ENCODE assay signal across 25 cellular contexts in the genomic region with DNA sequence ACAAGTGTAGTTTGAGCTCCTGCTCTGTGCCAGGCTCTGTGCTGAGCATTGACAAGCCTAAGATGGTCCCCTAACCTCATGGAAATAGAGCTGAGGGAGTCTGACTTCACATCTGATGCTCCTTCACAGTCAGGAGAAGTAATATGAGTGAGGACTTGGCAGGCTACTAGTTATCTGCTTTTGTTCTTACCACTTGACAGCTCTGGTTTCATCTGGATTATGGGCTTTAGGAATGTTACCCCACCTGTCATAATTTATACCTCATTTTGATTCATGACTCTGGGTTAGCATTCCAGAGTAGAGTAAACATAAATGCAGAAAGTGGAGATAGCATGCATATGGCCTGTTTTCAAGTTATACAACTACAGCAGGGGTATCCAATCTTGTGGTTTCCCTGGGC. TPM values are rescaled to one million over a fixed set of nuclear protein-coding genes. Genes with fewer than 3 reads are reported as not detected.
DNase-seq lines count a peak whose midpoint lies in the region; ATAC-seq and TF ChIP-seq lines count a peak whose summit lies in the region.
"Had no signal": no experiment of that assay in that cellular context is flagged by ENCODE, and none has a peak within 500 bp of the region (broad histone marks: within the 10 kb centered on the region; RNA-seq: fewer than 3 reads in every experiment).

No MANE protein-coding gene starts in this region.

- no peaks in the 10 kb centered on the region for H3K79me2 ChIP-seq in mammary epithelial cell (ENCODE audit: insufficient read depth, low read length)
- no peaks in the 10 kb centered on the region for H3K79me2 ChIP-seq in fibroblast of lung (ENCODE audit: control insufficient read depth, insufficient read depth, low read length)

- H3K4me3 ChIP-seq in mammary epithelial cell (replicated peaks in 1 of 3; ENCODE audit: insufficient read depth in 1 of 3, low read depth in 2 of 3, low read length in 3 of 3) (no peak overlapping the region), fibroblast of lung (replicated peaks in 1 of 4; ENCODE audit: control extremely low read depth in 1 of 4, insufficient read depth in 1 of 4, low read depth in 3 of 4, low read length in 4 of 4) (no peak overlapping the region), gastroesophageal sphincter (no peak overlapping the region)
- H3K4me3 ChIP-seq: GM12878, spleen had no signal

- TF ChIP-seq CTCF in MCF 10A (IDR thresholded peaks at IDR 0.05; ENCODE audit: unreplicated experiment) (no peak), mammary epithelial cell (conservative IDR thresholded peaks at IDR 0.05 in 1 of 2, IDR thresholded peaks at IDR 0.05 in 1 of 2; ENCODE audit: extremely low read depth in 1 of 2, insufficient read depth in 1 of 2, low read depth in 1 of 2, low read length in 2 of 2) (no peak), RWPE1 (conservative IDR thresholded peaks at IDR 0.05; ENCODE audit: low read depth) (no peak), fibroblast of lung (conservative IDR thresholded peaks at IDR 0.05 in 1 of 2, IDR thresholded peaks at IDR 0.05 in 1 of 2; ENCODE audit: low read depth in 1 of 2, low read length in 2 of 2) (no peak), gastroesophageal sphincter (IDR thresholded peaks at IDR 0.05) (no peak)

- no peak for ATAC-seq in HG03457 (IDR thresholded peaks at IDR 0.05; ENCODE audit: unreplicated experiment)
- no peak for ATAC-seq in HG03469 (IDR thresholded peaks at IDR 0.05; ENCODE audit: unreplicated experiment)
- ATAC-seq in gastroesophageal sphincter, result no peak
- ATAC-seq: GM12878; left colon; stimulated activated memory B cell treated with anti-CD40 and anti-IgM and Interleukin-4, amounts not matched to agents 10 μg/mL and 1 μg/mL and 100 μg/mL, for 72 hours had no signal

- no TSS peak for BruUV-seq in MCF 10A (replicated peaks; lab: Mats Ljungman, UMichigan)
- no TSS peak for BruUV-seq in mammary epithelial cell (replicated peaks; lab: Mats Ljungman, UMichigan)

- H4K20me1 ChIP-seq in mammary epithelial cell (ENCODE audit: insufficient read depth, low read length) (no peaks in the 10 kb centered on the region), fibroblast of lung (ENCODE audit: control insufficient read depth, extremely low read depth, insufficient read depth, low read length) (no peaks in the 10 kb centered on the region)

- dilution Hi-C loops in mammary epithelial cell (cut with HindIII; ENCODE audit: low sequenced_read_pairs), result no loop called here

- H3K4me1 ChIP-seq in mammary epithelial cell (ENCODE audit: insufficient read depth, low read length) (no peaks in the 10 kb centered on the region), fibroblast of lung (ENCODE audit: control insufficient read depth, extremely low read depth, insufficient read depth, low read length) (no peaks in the 10 kb centered on the region), gastroesophageal sphincter (no peaks in the 10 kb centered on the region)
- H3K4me1 ChIP-seq: spleen had no signal

- CTCF ChIA-PET in MCF 10A (lab: Yijun Ruan, JAX) (interaction anchor here (1.0 to 1.5 kb wide), 5 partner anchors 12 to 960 kb away, joined by 3 to 4 read pairs (median 3); no protein-coding TSS in a partner anchor), mammary epithelial cell (lab: Charles Lee; ENCODE audit: low non-redundant PET) (no interaction called here), RWPE1 (lab: Yijun Ruan, JAX) (interaction anchor here (0.6 kb wide), 1 partner anchor 72 kb away, joined by 5 read pairs; no protein-coding TSS in a partner anchor)

- no peak overlapping the region for H3K27ac Mint-ChIP-seq in MCF 10A (ENCODE audit: low read depth, unreplicated experiment)
- H3K27ac Mint-ChIP-seq: activated naive CD8-positive, alpha-beta T cell treated with anti-CD3 and anti-CD28 coated beads, Interleukin-2, amount 10 ng/mL, durations not matched to agents 7 days and 5 days; brain; memory B cell; naive B cell; stimulated activated memory B cell treated with anti-CD40 and anti-IgM and Interleukin-4, amounts not matched to agents 10 μg/mL and 1 μg/mL and 100 μg/mL, for 72 hours had no signal

- H3K4me1 Mint-ChIP-seq in MCF 10A (ENCODE audit: insufficient read depth, unreplicated experiment), result no peaks in the 10 kb centered on the region
- H3K4me1 Mint-ChIP-seq: activated naive CD8-positive, alpha-beta T cell treated with anti-CD3 and anti-CD28 coated beads, Interleukin-2, amount 10 ng/mL, durations not matched to agents 7 days and 5 days; brain; memory B cell; naive B cell; stimulated activated memory B cell treated with anti-CD40 and anti-IgM and Interleukin-4, amounts not matched to agents 10 μg/mL and 1 μg/mL and 100 μg/mL, for 72 hours had no signal

- DNase-seq in MCF 10A (ENCODE audit: unreplicated experiment) (peak; percentile 9), mammary epithelial cell (no peak), RWPE1 (ENCODE audit: low spot score) (peak; percentile 33), fibroblast of lung (ENCODE audit: low read depth in 2 of 2) (peak; percentile 15 to 54), nucleus accumbens (lab: John Stamatoyannopoulos, UW) (no peak)
- DNase-seq: activated effector memory CD4-positive, alpha-beta T cell treated with Interleukin-2 at 50 U/mL for 16 hours; activated naive CD8-positive, alpha-beta T cell treated with anti-CD3 and anti-CD28 coated beads, Interleukin-2, amount 10 ng/mL, durations not matched to agents 7 days and 5 days; DMS79 treated with DMSO at 0.1 percent for 48 hours; GOT3; Kasumi-1; left colon; naive B cell; NCI-H1092 treated with DMSO at 0.1 percent for 48 hours; NCI-H2081 treated with DMSO at 0.1 percent for 48 hours; NCI-H526; spleen; stimulated activated CD4-positive, alpha-beta T cell treated with anti-CD3 and anti-CD28 coated beads, Interleukin-2, amount 100 ng/mL, for 48 hours; T-helper 9 cell had no signal

- H3K27me3 Mint-ChIP-seq in MCF 10A (ENCODE audit: insufficient read depth, unreplicated experiment), result no peaks in the 10 kb centered on the region
- H3K27me3 Mint-ChIP-seq: activated naive CD8-positive, alpha-beta T cell treated with anti-CD3 and anti-CD28 coated beads, Interleukin-2, amount 10 ng/mL, durations not matched to agents 7 days and 5 days; brain; memory B cell; naive B cell; stimulated activated memory B cell treated with anti-CD40 and anti-IgM and Interleukin-4, amounts not matched to agents 10 μg/mL and 1 μg/mL and 100 μg/mL, for 72 hours had no signal

- no peak overlapping the region for H3K27ac ChIP-seq in mammary epithelial cell (ENCODE audit: insufficient read depth, low read depth, low read length)
- H3K27ac ChIP-seq in RWPE1, result no peak overlapping the region
- no peak overlapping the region for H3K27ac ChIP-seq in fibroblast of lung (ENCODE audit: insufficient read depth, low read length)
- no peak overlapping the region for H3K27ac ChIP-seq in gastroesophageal sphincter
- H3K27ac ChIP-seq: spleen had no signal

- H3K9me3 Mint-ChIP-seq in MCF 10A (ENCODE audit: unreplicated experiment), result no peaks in the 10 kb centered on the region
- H3K9me3 Mint-ChIP-seq: activated naive CD8-positive, alpha-beta T cell treated with anti-CD3 and anti-CD28 coated beads, Interleukin-2, amount 10 ng/mL, durations not matched to agents 7 days and 5 days; brain; memory B cell; naive B cell; stimulated activated memory B cell treated with anti-CD40 and anti-IgM and Interleukin-4, amounts not matched to agents 10 μg/mL and 1 μg/mL and 100 μg/mL, for 72 hours had no signal

- H3K27me3 ChIP-seq in mammary epithelial cell (ENCODE audit: insufficient read depth, low read length) (no peaks in the 10 kb centered on the region), fibroblast of lung (ENCODE audit: control insufficient read depth, insufficient read depth, low read length) (no peaks in the 10 kb centered on the region), gastroesophageal sphincter (no peaks in the 10 kb centered on the region)
- H3K27me3 ChIP-seq: spleen had no signal

- TF ChIP-seq POLR2A in gastroesophageal sphincter (IDR thresholded peaks at IDR 0.05), result no peak

- H2AFZ ChIP-seq in mammary epithelial cell (ENCODE audit: low read depth, low read length), result no peak overlapping the region
- no peak overlapping the region for H2AFZ ChIP-seq in fibroblast of lung (ENCODE audit: low read length)

- no peak overlapping the region for H3K4me3 Mint-ChIP-seq in MCF 10A (ENCODE audit: unreplicated experiment)
- H3K4me3 Mint-ChIP-seq: activated naive CD8-positive, alpha-beta T cell treated with anti-CD3 and anti-CD28 coated beads, Interleukin-2, amount 10 ng/mL, durations not matched to agents 7 days and 5 days; brain; memory B cell; naive B cell; stimulated activated memory B cell treated with anti-CD40 and anti-IgM and Interleukin-4, amounts not matched to agents 10 μg/mL and 1 μg/mL and 100 μg/mL, for 72 hours had no signal

- in situ Hi-C loops in mammary epithelial cell (cut with MboI; ENCODE audit: low sequenced_read_pairs in 2 of 2), result no loop called here

- POLR2A ChIA-PET in MCF 10A (lab: Yijun Ruan, JAX) (interaction anchor here (0.7 to 1.1 kb wide), 2 partner anchors 11 to 21 kb away, joined by 3 to 4 read pairs; no protein-coding TSS in a partner anchor), RWPE1 (lab: Yijun Ruan, JAX; ENCODE audit: low non-redundant PET) (no interaction called here)

- TF ChIP-seq EP300 in gastroesophageal sphincter (IDR thresholded peaks at IDR 0.05), result no peak

- intact Hi-C loops in MCF 10A (cut with micrococcal nuclease), result no loop called here
- intact Hi-C loops in mammary epithelial cell (cut with micrococcal nuclease), result no loop called here

- H3K9ac ChIP-seq in mammary epithelial cell (ENCODE audit: insufficient read depth, low read length) (no peak overlapping the region), fibroblast of lung (ENCODE audit: insufficient read depth, low read length) (no peak overlapping the region)

- H3K4me2 ChIP-seq in mammary epithelial cell (ENCODE audit: insufficient read depth, low read depth, low read length) (no peak overlapping the region), fibroblast of lung (ENCODE audit: extremely low read depth, insufficient read depth, low read length) (no peak overlapping the region)

- H3K36me3 Mint-ChIP-seq in MCF 10A (ENCODE audit: insufficient read depth, unreplicated experiment), result peaks cover 27% of the 10 kb centered on the region

- H3K9me3 ChIP-seq in mammary epithelial cell (replicated peaks; ENCODE audit: insufficient read depth, low read length) (no peaks in the 10 kb centered on the region), fibroblast of lung (ENCODE audit: control insufficient read depth, insufficient read depth, low read depth, low read length) (no peaks in the 10 kb centered on the region), gastroesophageal sphincter (no peaks in the 10 kb centered on the region)
- H3K9me3 ChIP-seq: spleen had no signal

- peaks cover 10% of the 10 kb centered on the region for H3K36me3 ChIP-seq in mammary epithelial cell (ENCODE audit: insufficient read depth, low read length)
- H3K36me3 ChIP-seq in fibroblast of lung (ENCODE audit: control insufficient read depth, insufficient read depth, low read length), result peaks cover 4% of the 10 kb centered on the region
- H3K36me3 ChIP-seq in gastroesophageal sphincter, result peaks cover 0 to 84% of the 10 kb centered on the region in 2 donors

RNA-seq across cellular contexts. Expression of a gene that starts 40.5 kb away (rescaled TPM):
- total RNA-seq in MCF 10A (2022) (70.7 and 74.1 TPM in 2 replicates), mammary epithelial cell (100 to 1,000 TPM in 1 of 2 donors, 10 to 100 TPM in 1; 87.1 to 124 TPM), fibroblast of lung (95.5 and 120 TPM in 2 replicates), gastroesophageal sphincter (100 to 1,000 TPM in 2 of 4 donors, 10 to 100 TPM in 2; 71.1 to 142 (median 94.3) TPM)
- polyA plus RNA-seq in mammary epithelial cell (46.9 TPM), fibroblast of lung (90.0 and 91.5 TPM in 2 replicates)
- polyA minus RNA-seq in mammary epithelial cell (34.1 TPM), fibroblast of lung (ENCODE audit: low replicate concordance) (28.3 and 31.7 TPM in 2 replicates)
- polyA plus RNA-seq in fibroblast of lung (2012), result 67.0 and 77.3 TPM in 2 replicates

RNA-seq across cellular contexts. Expression of a gene that starts 41.0 kb away (rescaled TPM):
- 337 and 338 TPM in 2 replicates for total RNA-seq in MCF 10A (2022)
- 100 to 1,000 TPM; 120 to 198 TPM for total RNA-seq in mammary epithelial cell
- polyA plus RNA-seq in mammary epithelial cell, result 156 TPM
- polyA minus RNA-seq in mammary epithelial cell, result 264 TPM
- total RNA-seq in fibroblast of lung, result 152 and 180 TPM in 2 replicates
- polyA plus RNA-seq in fibroblast of lung, result 182 and 222 TPM in 2 replicates
- polyA plus RNA-seq in fibroblast of lung (2012), result 164 and 207 TPM in 2 replicates
- polyA minus RNA-seq in fibroblast of lung (ENCODE audit: low replicate concordance), result 17.0 and 24.3 TPM in 2 replicates
- total RNA-seq in gastroesophageal sphincter, result 100 to 1,000 TPM; 102 to 180 (median 150) TPM

Comparison
In these comparisons a context has a peak if more than half of its experiments do, and no peak if none do; other contexts are left out.
1. DNase-seq: peak in MCF 10A (single experiment), RWPE1 (single experiment) and fibroblast of lung (2 of 2); none in mammary epithelial cell (single experiment) and nucleus accumbens (0 of 56).